1 cellular context compared by ENCODE assay signal in the genomic region with DNA sequence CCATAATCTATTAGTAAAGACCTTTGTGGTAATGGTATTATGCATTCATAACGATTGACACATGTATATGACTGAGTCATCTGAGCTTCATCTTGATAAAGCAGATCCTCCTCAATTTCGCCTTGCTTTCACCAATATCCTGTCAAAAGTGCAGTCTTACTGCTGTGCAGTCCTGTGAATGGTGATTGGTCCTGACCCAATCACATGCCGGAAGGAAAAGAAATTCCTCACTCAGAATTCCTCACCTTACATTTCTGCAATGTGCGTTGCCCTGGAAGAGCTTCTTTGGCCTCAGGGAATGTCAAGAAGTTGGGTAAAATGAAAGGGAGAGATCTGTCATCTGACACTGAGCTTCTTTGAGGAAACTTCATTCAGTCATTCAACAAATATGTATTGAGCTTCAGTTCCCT.
A peak's percentile ranks its signal among the peaks of the same experiment; 100 is the strongest.
TF ChIP-seq lines count a peak whose summit lies in the region.

No MANE protein-coding gene starts in this region.

TF ChIP-seq in SK-N-SH, 30 proteins besides CTCF, POLR2A, EP300 and RAD21 (continued from another document):
- TF ChIP-seq YY1 (IDR thresholded peaks at IDR 0.05; ENCODE audit: low read depth) (no peak; the same call in 1 of the 2 replicates), SIN3A (IDR thresholded peaks at IDR 0.05; ENCODE audit: borderline replicate concordance, low read depth, low read length) (no peak), MXI1 (IDR thresholded peaks at IDR 0.05; ENCODE audit: low read depth, low read length) (no peak), GATA2 (CRISPR knock-in tag; IDR thresholded peaks at IDR 0.05) (no peak), NFIC (IDR thresholded peaks at IDR 0.05; ENCODE audit: borderline replicate concordance) (peak; percentile 22; the same call in 1 of the 2 replicates), FOSL2 (IDR thresholded peaks at IDR 0.05; ENCODE audit: borderline replicate concordance, low read depth) (peak; percentile 40; the same call in 1 of the 2 replicates), EZH2phosphoT487 (IDR thresholded peaks at IDR 0.05; ENCODE audit: borderline replicate concordance, low read depth) (no peak), TEAD4 (IDR thresholded peaks at IDR 0.05; ENCODE audit: borderline replicate concordance, insufficient read depth) (no peak), RCOR1 (IDR thresholded peaks at IDR 0.05; ENCODE audit: low read length) (no peak), JUND (IDR thresholded peaks at IDR 0.05) (peak; percentile 60), SMC3 (IDR thresholded peaks at IDR 0.05; ENCODE audit: low read depth, low read length) (no peak), GABPA (IDR thresholded peaks at IDR 0.05; ENCODE audit: low read depth) (no peak), RFX5 (IDR thresholded peaks at IDR 0.05; ENCODE audit: low read length) (no peak), POLR2AphosphoS5 (IDR thresholded peaks at IDR 0.05; ENCODE audit: low read depth, low read length) (no peak), FOXM1 (IDR thresholded peaks at IDR 0.05; ENCODE audit: low read depth) (no peak)
- TF ChIP-seq, protein P1, sequence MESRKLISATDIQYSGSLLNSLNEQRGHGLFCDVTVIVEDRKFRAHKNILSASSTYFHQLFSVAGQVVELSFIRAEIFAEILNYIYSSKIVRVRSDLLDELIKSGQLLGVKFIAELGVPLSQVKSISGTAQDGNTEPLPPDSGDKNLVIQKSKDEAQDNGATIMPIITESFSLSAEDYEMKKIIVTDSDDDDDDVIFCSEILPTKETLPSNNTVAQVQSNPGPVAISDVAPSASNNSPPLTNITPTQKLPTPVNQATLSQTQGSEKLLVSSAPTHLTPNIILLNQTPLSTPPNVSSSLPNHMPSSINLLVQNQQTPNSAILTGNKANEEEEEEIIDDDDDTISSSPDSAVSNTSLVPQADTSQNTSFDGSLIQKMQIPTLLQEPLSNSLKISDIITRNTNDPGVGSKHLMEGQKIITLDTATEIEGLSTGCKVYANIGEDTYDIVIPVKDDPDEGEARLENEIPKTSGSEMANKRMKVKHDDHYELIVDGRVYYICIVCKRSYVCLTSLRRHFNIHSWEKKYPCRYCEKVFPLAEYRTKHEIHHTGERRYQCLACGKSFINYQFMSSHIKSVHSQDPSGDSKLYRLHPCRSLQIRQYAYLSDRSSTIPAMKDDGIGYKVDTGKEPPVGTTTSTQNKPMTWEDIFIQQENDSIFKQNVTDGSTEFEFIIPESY (IDR thresholded peaks at IDR 0.05; ENCODE audit: borderline replicate concordance, low read depth), result no peak
- TF ChIP-seq, protein P2, sequence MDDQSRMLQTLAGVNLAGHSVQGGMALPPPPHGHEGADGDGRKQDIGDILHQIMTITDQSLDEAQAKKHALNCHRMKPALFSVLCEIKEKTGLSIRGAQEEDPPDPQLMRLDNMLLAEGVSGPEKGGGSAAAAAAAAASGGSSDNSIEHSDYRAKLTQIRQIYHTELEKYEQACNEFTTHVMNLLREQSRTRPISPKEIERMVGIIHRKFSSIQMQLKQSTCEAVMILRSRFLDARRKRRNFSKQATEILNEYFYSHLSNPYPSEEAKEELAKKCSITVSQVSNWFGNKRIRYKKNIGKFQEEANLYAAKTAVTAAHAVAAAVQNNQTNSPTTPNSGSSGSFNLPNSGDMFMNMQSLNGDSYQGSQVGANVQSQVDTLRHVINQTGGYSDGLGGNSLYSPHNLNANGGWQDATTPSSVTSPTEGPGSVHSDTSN (IDR thresholded peaks at IDR 0.05), result peak; percentile 76
- TF ChIP-seq, protein P3, sequence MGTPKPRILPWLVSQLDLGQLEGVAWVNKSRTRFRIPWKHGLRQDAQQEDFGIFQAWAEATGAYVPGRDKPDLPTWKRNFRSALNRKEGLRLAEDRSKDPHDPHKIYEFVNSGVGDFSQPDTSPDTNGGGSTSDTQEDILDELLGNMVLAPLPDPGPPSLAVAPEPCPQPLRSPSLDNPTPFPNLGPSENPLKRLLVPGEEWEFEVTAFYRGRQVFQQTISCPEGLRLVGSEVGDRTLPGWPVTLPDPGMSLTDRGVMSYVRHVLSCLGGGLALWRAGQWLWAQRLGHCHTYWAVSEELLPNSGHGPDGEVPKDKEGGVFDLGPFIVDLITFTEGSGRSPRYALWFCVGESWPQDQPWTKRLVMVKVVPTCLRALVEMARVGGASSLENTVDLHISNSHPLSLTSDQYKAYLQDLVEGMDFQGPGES (IDR thresholded peaks at IDR 0.05; ENCODE audit: low read depth, low read length), result no peak
- TF ChIP-seq, protein P4, sequence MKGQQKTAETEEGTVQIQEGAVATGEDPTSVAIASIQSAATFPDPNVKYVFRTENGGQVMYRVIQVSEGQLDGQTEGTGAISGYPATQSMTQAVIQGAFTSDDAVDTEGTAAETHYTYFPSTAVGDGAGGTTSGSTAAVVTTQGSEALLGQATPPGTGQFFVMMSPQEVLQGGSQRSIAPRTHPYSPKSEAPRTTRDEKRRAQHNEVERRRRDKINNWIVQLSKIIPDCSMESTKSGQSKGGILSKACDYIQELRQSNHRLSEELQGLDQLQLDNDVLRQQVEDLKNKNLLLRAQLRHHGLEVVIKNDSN (IDR thresholded peaks at IDR 0.05; ENCODE audit: borderline replicate concordance, low read depth), result peak; percentile 70; the same call in 1 of the 2 replicates
